In genomic region chr18:76131738-76132137, GRCh38 we compare ENCODE assay signal across 18 cellular contexts.
A peak's percentile ranks its signal among the peaks of the same experiment; 100 is the strongest.
DNase-seq lines count a peak whose midpoint lies in the region; ATAC-seq and TF ChIP-seq lines count a peak whose summit lies in the region.
"Had no signal": no experiment of that assay in that cellular context is flagged by ENCODE, and none has a peak within 500 bp of the region (broad histone marks: within the 10 kb centered on the region; RNA-seq: fewer than 3 reads in every experiment).

No MANE protein-coding gene starts in this region.

- H3K4me3 Mint-ChIP-seq in activated CD4-positive, alpha-beta memory T cell treated with anti-CD3 and anti-CD28 coated beads for 36 hours, result no peak overlapping the region
- no peak overlapping the region for H3K4me3 Mint-ChIP-seq in activated CD4-positive, alpha-beta memory T cell treated with anti-CD3 and anti-CD28 coated beads, Interleukin-2, amount 10 ng/mL, durations not matched to agents 7 days and 5 days
- H3K4me3 Mint-ChIP-seq in activated T-cell treated with anti-CD3 and anti-CD28 coated beads, Interleukin-2, amount 50 U/mL, for 72 hours, result no peak overlapping the region
- H3K4me3 Mint-ChIP-seq: effector memory CD8-positive, alpha-beta T cell; stimulated activated memory B cell treated with anti-CD40 and anti-IgM and Interleukin-4, amounts not matched to agents 10 μg/mL and 1 μg/mL and 100 μg/mL, for 72 hours had no signal

- H3K4me3 ChIP-seq in HL-60 (replicated peaks; ENCODE audit: insufficient read depth, low read length), result no peak overlapping the region
- H3K4me3 ChIP-seq: body of pancreas, heart left ventricle had no signal

- no peaks in the 10 kb centered on the region for H3K4me1 Mint-ChIP-seq in activated CD4-positive, alpha-beta memory T cell treated with anti-CD3 and anti-CD28 coated beads for 36 hours (ENCODE audit: low read depth)
- H3K4me1 Mint-ChIP-seq in activated CD4-positive, alpha-beta memory T cell treated with anti-CD3 and anti-CD28 coated beads, Interleukin-2, amount 10 ng/mL, durations not matched to agents 7 days and 5 days, result no peaks in the 10 kb centered on the region
- H3K4me1 Mint-ChIP-seq in activated T-cell treated with anti-CD3 and anti-CD28 coated beads, Interleukin-2, amount 50 U/mL, for 72 hours (ENCODE audit: low read depth), result peaks cover 21% of the 10 kb centered on the region
- H3K4me1 Mint-ChIP-seq: stimulated activated memory B cell treated with anti-CD40 and anti-IgM and Interleukin-4, amounts not matched to agents 10 μg/mL and 1 μg/mL and 100 μg/mL, for 72 hours had no signal

- POLR2A ChIA-PET in activated CD4-positive, alpha-beta memory T cell treated with anti-CD3 and anti-CD28 coated beads for 36 hours (lab: Charles Lee), result no interaction called here
- POLR2A ChIA-PET in activated CD4-positive, alpha-beta memory T cell treated with anti-CD3 and anti-CD28 coated beads, Interleukin-2, amount 10 ng/mL, durations not matched to agents 7 days and 5 days (lab: Charles Lee), result no interaction called here

- DNase-seq in activated CD4-positive, alpha-beta memory T cell treated with anti-CD3 and anti-CD28 coated beads for 36 hours, result peak; percentile 12
- DNase-seq in activated CD4-positive, alpha-beta memory T cell treated with anti-CD3 and anti-CD28 coated beads, Interleukin-2, amount 10 ng/mL, durations not matched to agents 7 days and 5 days, result no peak
- DNase-seq in HL-60 (ENCODE audit: low read depth in 1 of 2, low spot score in 1 of 2), result peak; percentile 55 to 58
- DNase-seq in activated T-cell treated with anti-CD3 and anti-CD28 coated beads, Interleukin-2, amount 50 U/mL, for 72 hours, result peak; percentile 25 to 52
- DNase-seq in renal cortical epithelial cell (ENCODE audit: low read depth), result peak; percentile 1
- no peak for DNase-seq in NCI-H2081 treated with DMSO at 0.1 percent for 48 hours (lab: John Stamatoyannopoulos, UW)
- no peak for DNase-seq in superior temporal gyrus (ENCODE audit: extremely low spot score)
- no peak for DNase-seq in GDM1 (lab: John Stamatoyannopoulos, UW)
- DNase-seq: AML-193; body of pancreas; effector memory CD8-positive, alpha-beta T cell; GF-D8; heart left ventricle; NCI-H2171; T1000 had no signal

- no peak for TF ChIP-seq CTCF in HL-60 (IDR thresholded peaks at IDR 0.05; ENCODE audit: insufficient read depth, low read length)

- no peak overlapping the region for H3K27ac Mint-ChIP-seq in activated CD4-positive, alpha-beta memory T cell treated with anti-CD3 and anti-CD28 coated beads for 36 hours
- H3K27ac Mint-ChIP-seq in activated CD4-positive, alpha-beta memory T cell treated with anti-CD3 and anti-CD28 coated beads, Interleukin-2, amount 10 ng/mL, durations not matched to agents 7 days and 5 days, result no peak overlapping the region
- no peak overlapping the region for H3K27ac Mint-ChIP-seq in activated T-cell treated with anti-CD3 and anti-CD28 coated beads, Interleukin-2, amount 50 U/mL, for 72 hours
- H3K27ac Mint-ChIP-seq: effector memory CD8-positive, alpha-beta T cell; stimulated activated memory B cell treated with anti-CD40 and anti-IgM and Interleukin-4, amounts not matched to agents 10 μg/mL and 1 μg/mL and 100 μg/mL, for 72 hours had no signal

- CTCF ChIA-PET in activated CD4-positive, alpha-beta memory T cell treated with anti-CD3 and anti-CD28 coated beads for 36 hours (lab: Charles Lee), result no interaction called here
- CTCF ChIA-PET in activated CD4-positive, alpha-beta memory T cell treated with anti-CD3 and anti-CD28 coated beads, Interleukin-2, amount 10 ng/mL, durations not matched to agents 7 days and 5 days (lab: Charles Lee), result no interaction called here

- no peaks in the 10 kb centered on the region for H3K27me3 ChIP-seq in HL-60 (ENCODE audit: insufficient read depth, poor library complexity, severe bottlenecking)
- H3K27me3 ChIP-seq: body of pancreas, heart left ventricle, neutrophil had no signal

- intact Hi-C loops in activated CD4-positive, alpha-beta memory T cell treated with anti-CD3 and anti-CD28 coated beads for 36 hours (cut with micrococcal nuclease), result no loop called here

- no peaks in the 10 kb centered on the region for H3K9me3 Mint-ChIP-seq in activated CD4-positive, alpha-beta memory T cell treated with anti-CD3 and anti-CD28 coated beads for 36 hours
- no peaks in the 10 kb centered on the region for H3K9me3 Mint-ChIP-seq in activated CD4-positive, alpha-beta memory T cell treated with anti-CD3 and anti-CD28 coated beads, Interleukin-2, amount 10 ng/mL, durations not matched to agents 7 days and 5 days
- H3K9me3 Mint-ChIP-seq in activated T-cell treated with anti-CD3 and anti-CD28 coated beads, Interleukin-2, amount 50 U/mL, for 72 hours, result peaks cover 2% of the 10 kb centered on the region in 2 donors

- peak; percentile 90 to 92 for ATAC-seq in activated T-cell treated with anti-CD3 and anti-CD28 coated beads, Interleukin-2, amount 50 U/mL, for 72 hours (replicated peaks in 1 of 2)
- ATAC-seq: body of pancreas; effector memory CD8-positive, alpha-beta T cell; HCT116; heart left ventricle; stimulated activated memory B cell treated with anti-CD40 and anti-IgM and Interleukin-4, amounts not matched to agents 10 μg/mL and 1 μg/mL and 100 μg/mL, for 72 hours had no signal

- no peaks in the 10 kb centered on the region for H3K36me3 Mint-ChIP-seq in activated CD4-positive, alpha-beta memory T cell treated with anti-CD3 and anti-CD28 coated beads for 36 hours
- no peaks in the 10 kb centered on the region for H3K36me3 Mint-ChIP-seq in activated CD4-positive, alpha-beta memory T cell treated with anti-CD3 and anti-CD28 coated beads, Interleukin-2, amount 10 ng/mL, durations not matched to agents 7 days and 5 days (ENCODE audit: low read depth)
- peaks cover 0 to 1% of the 10 kb centered on the region in 2 donors for H3K36me3 Mint-ChIP-seq in activated T-cell treated with anti-CD3 and anti-CD28 coated beads, Interleukin-2, amount 50 U/mL, for 72 hours (ENCODE audit: insufficient read depth in 2 of 2)
- H3K36me3 Mint-ChIP-seq: stimulated activated memory B cell treated with anti-CD40 and anti-IgM and Interleukin-4, amounts not matched to agents 10 μg/mL and 1 μg/mL and 100 μg/mL, for 72 hours had no signal

- no peak overlapping the region for H3K27ac ChIP-seq in HL-60 (replicated peaks)
- H3K27ac ChIP-seq: body of pancreas, heart left ventricle, neutrophil had no signal

- H3K27me3 Mint-ChIP-seq in activated CD4-positive, alpha-beta memory T cell treated with anti-CD3 and anti-CD28 coated beads for 36 hours, result no peaks in the 10 kb centered on the region
- H3K27me3 Mint-ChIP-seq in activated CD4-positive, alpha-beta memory T cell treated with anti-CD3 and anti-CD28 coated beads, Interleukin-2, amount 10 ng/mL, durations not matched to agents 7 days and 5 days, result no peaks in the 10 kb centered on the region
- H3K27me3 Mint-ChIP-seq in activated T-cell treated with anti-CD3 and anti-CD28 coated beads, Interleukin-2, amount 50 U/mL, for 72 hours (ENCODE audit: low read depth), result peaks cover 7% of the 10 kb centered on the region
- H3K27me3 Mint-ChIP-seq: effector memory CD8-positive, alpha-beta T cell; stimulated activated memory B cell treated with anti-CD40 and anti-IgM and Interleukin-4, amounts not matched to agents 10 μg/mL and 1 μg/mL and 100 μg/mL, for 72 hours had no signal

Comparison
In these comparisons a context has a peak if more than half of its experiments do, and no peak if none do; other contexts are left out.
1. DNase-seq: peak in activated CD4-positive, alpha-beta memory T cell treated with anti-CD3 and anti-CD28 coated beads for 36 hours (single experiment), HL-60 (2 of 2), activated T-cell treated with anti-CD3 and anti-CD28 coated beads, Interleukin-2, amount 50 U/mL, for 72 hours (2 of 2) and renal cortical epithelial cell (single experiment); none in activated CD4-positive, alpha-beta memory T cell treated with anti-CD3 and anti-CD28 coated beads, Interleukin-2, amount 10 ng/mL, durations not matched to agents 7 days and 5 days (single experiment), NCI-H2081 treated with DMSO at 0.1 percent for 48 hours (single experiment), superior temporal gyrus (single experiment) and GDM1 (single experiment).